ENCODE assay signal across 1 cellular context in genomic region chr22:19431641-19432091, GRCh38.
TF ChIP-seq lines count a peak whose summit lies in the region.

HIRA (minus strand) TSS chr22:19431733; CDS start chr22:19431476, 257 bp downstream.

TF ChIP-seq in GM12878, 131 proteins besides CTCF, POLR2A, EP300 and RAD21 (continued from another document):
- TF ChIP-seq BHLHE40 (IDR thresholded peaks at IDR 0.05; ENCODE audit: borderline replicate concordance in 1 of 2, low read depth in 2 of 2, low read length in 1 of 2) (peak in 1 of 2 experiments; percentile 49; a peak in 2 of 4 replicates), ZNF24 (IDR thresholded peaks at IDR 0.05) (peak; percentile 77), MXI1 (IDR thresholded peaks at IDR 0.05; ENCODE audit: low read depth, low read length) (0 out of 2 replicates have a peak, but pooled peaks have one; percentile 30), SMARCA5 (IDR thresholded peaks at IDR 0.05) (peak; percentile 77), SMC3 (IDR thresholded peaks at IDR 0.05; ENCODE audit: borderline replicate concordance, low read length) (no peak), SRF (IDR thresholded peaks at IDR 0.05; ENCODE audit: low read depth in 2 of 2, low read length in 2 of 2) (peak; percentile 31 to 79; a peak in 2 of 4 replicates), ZNF384 (IDR thresholded peaks at IDR 0.05; ENCODE audit: borderline replicate concordance, low read depth, low read length) (no peak), IKZF1 (conservative IDR thresholded peaks at IDR 0.05) (peak; percentile 43), RFX5 (IDR thresholded peaks at IDR 0.05; ENCODE audit: low read depth, low read length) (no peak)
